In the genomic region with DNA sequence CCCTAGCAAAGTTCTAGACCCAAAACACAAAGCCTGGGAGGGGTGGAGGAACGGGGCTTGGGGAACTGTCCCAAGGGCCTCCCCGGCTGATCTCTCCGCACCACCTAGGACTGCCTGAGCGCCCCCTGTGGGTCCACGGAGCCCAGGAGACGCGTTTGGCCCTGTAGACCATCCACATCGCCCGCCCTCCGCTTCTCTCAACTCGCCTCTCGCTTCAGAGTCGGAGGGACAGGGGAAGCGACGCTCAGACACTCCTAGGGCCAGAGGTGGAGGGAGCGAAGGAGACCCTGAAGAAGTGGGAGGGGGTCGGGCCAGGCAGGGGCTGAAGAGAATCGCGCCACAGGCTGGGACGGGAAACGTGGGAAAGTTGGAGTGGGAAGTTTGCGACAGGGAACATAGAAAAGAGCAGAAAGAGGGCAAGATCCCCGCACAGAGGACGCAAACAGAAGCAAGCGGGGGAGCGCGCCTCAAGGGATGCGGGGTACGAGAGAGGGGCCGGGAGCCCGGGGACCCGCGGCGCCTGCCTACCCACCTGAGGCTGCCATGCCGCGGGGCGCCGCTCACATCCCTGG, we compare ENCODE assay signal across 8 cellular contexts. TPM values are rescaled to one million over a fixed set of nuclear protein-coding genes. Genes with fewer than 3 reads are reported as not detected.
A peak's percentile ranks its signal among the peaks of the same experiment; 100 is the strongest.
DNase-seq lines count a peak whose midpoint lies in the region; ATAC-seq and TF ChIP-seq lines count a peak whose summit lies in the region.

No MANE protein-coding gene starts in this region.

- no peak overlapping the region for H3K23ac ChIP-seq in trophoblast cell (ENCODE audit: low read length)

- no peaks in the 10 kb centered on the region for H3K9me3 Mint-ChIP-seq in activated T-cell treated with anti-CD3 and anti-CD28 coated beads, Interleukin-2, amount 50 U/mL, for 4 hours

- H3K4me3 ChIP-seq in trophoblast cell (ENCODE audit: low read depth, low read length) (peak overlapping the region; percentile 48), upper lobe of left lung (peak overlapping the region in 3 of 4 donors; percentile 65 to 83 (median 75))

- peak overlapping the region; percentile 81 for H3K4me2 ChIP-seq in trophoblast cell (ENCODE audit: low read length)

- H3K79me1 ChIP-seq in trophoblast cell (ENCODE audit: low read length): no peaks in the 10 kb centered on the region

- H3K36me3 ChIP-seq in trophoblast cell (ENCODE audit: control insufficient read depth in 1 of 2, insufficient read depth in 2 of 2, low read length in 2 of 2) (no peaks in the 10 kb centered on the region), upper lobe of left lung (no peaks in the 10 kb centered on the region)

- ATAC-seq in HG02623 (IDR thresholded peaks at IDR 0.05; ENCODE audit: unreplicated experiment): peak; percentile 52
- peak; percentile 50 to 56 for ATAC-seq in activated T-cell treated with anti-CD3 and anti-CD28 coated beads, Interleukin-2, amount 50 U/mL, for 4 hours
- ATAC-seq in upper lobe of left lung (ENCODE audit: low FRiP score in 2 of 2): peak; percentile 83 to 86

- no peaks in the 10 kb centered on the region for H3K27me3 Mint-ChIP-seq in activated T-cell treated with anti-CD3 and anti-CD28 coated beads, Interleukin-2, amount 50 U/mL, for 4 hours (ENCODE audit: low read depth)

- H3K27ac ChIP-seq in trophoblast cell (ENCODE audit: low read depth, low read length): no peak overlapping the region
- peak overlapping the region; percentile 59 to 91 (median 80) for H3K27ac ChIP-seq in upper lobe of left lung

- intact Hi-C loops in head of caudate nucleus (cut with DNase I): loop anchor here (10.0 kb wide), 1 partner anchor 75 kb away; no protein-coding TSS in a partner anchor

- WGBS in trophoblast cell (ENCODE audit: extremely low coverage, insufficient coverage, insufficient read length): no CpG with 5 or more reads among the region's 38 CpGs
- 2 to 11% methylated on average over 13 to 27 of the region's 38 CpGs for WGBS in upper lobe of left lung, 2 donors

- H2BK5ac ChIP-seq in trophoblast cell (ENCODE audit: low read depth, low read length, poor library complexity): no peak overlapping the region

- H3K4ac ChIP-seq in trophoblast cell (ENCODE audit: low read depth, low read length): no peak overlapping the region

- no peak overlapping the region for H2BK12ac ChIP-seq in trophoblast cell (ENCODE audit: low read length)

- TF ChIP-seq CTCF in GM12872 (IDR thresholded peaks at IDR 0.05; ENCODE audit: insufficient read depth, low read depth, low read length) (peak; percentile 87), upper lobe of left lung (IDR thresholded peaks at IDR 0.05) (peak in 5 of 6 experiments; percentile 25 to 43 (median 40))

- no peak overlapping the region for H2AFZ ChIP-seq in trophoblast cell (ENCODE audit: insufficient read depth, low read length, poor library complexity)

- H3K18ac ChIP-seq in trophoblast cell (ENCODE audit: low read length): no peak overlapping the region

- no peak for TF ChIP-seq POLR2A in upper lobe of left lung (IDR thresholded peaks at IDR 0.05)

- H4K12ac ChIP-seq in trophoblast cell (ENCODE audit: low read depth, low read length): no peak overlapping the region

- H3K9me3 ChIP-seq in trophoblast cell (ENCODE audit: insufficient read depth, low read depth, low read length): no peaks in the 10 kb centered on the region
- no peaks in the 10 kb centered on the region for H3K9me3 ChIP-seq in upper lobe of left lung

- H3K4me3 Mint-ChIP-seq in activated T-cell treated with anti-CD3 and anti-CD28 coated beads, Interleukin-2, amount 50 U/mL, for 4 hours: peak overlapping the region; percentile 96

- no peaks in the 10 kb centered on the region for H3K36me3 Mint-ChIP-seq in activated T-cell treated with anti-CD3 and anti-CD28 coated beads, Interleukin-2, amount 50 U/mL, for 4 hours (ENCODE audit: insufficient read depth)

- H4K91ac ChIP-seq in trophoblast cell (ENCODE audit: low read depth, low read length): no peak overlapping the region

- H3K14ac ChIP-seq in trophoblast cell (ENCODE audit: low read length): no peak overlapping the region

- H3K4me1 Mint-ChIP-seq in activated T-cell treated with anti-CD3 and anti-CD28 coated beads, Interleukin-2, amount 50 U/mL, for 4 hours (ENCODE audit: low read depth): peaks cover 34% of the 10 kb centered on the region

- no peak overlapping the region for H3K9ac ChIP-seq in trophoblast cell (ENCODE audit: low read length)

- H2AK5ac ChIP-seq in trophoblast cell (ENCODE audit: low read length): no peak overlapping the region

- H3K4me1 ChIP-seq in trophoblast cell (ENCODE audit: control insufficient read depth in 1 of 2, insufficient read depth in 2 of 2, low read length in 2 of 2): peaks cover 6 to 7% of the 10 kb centered on the region in 2 experiments
- peaks cover 5 to 34% (median 19%) of the 10 kb centered on the region in 4 donors for H3K4me1 ChIP-seq in upper lobe of left lung

- DNase-seq in NCI-H748 (lab: John Stamatoyannopoulos, UW; ENCODE audit: unreplicated experiment) (peak; percentile 74), head of caudate nucleus (peak in 33 of 42 donors; percentile 7 to 69 (median 47)), trophoblast cell (peak; percentile 52 to 68), upper lobe of left lung (peak; percentile 80 to 86), cerebellar cortex (ENCODE audit: low spot score) (no peak)
- DNase-seq in activated T-cell treated with anti-CD3 and anti-CD28 coated beads, Interleukin-2, amount 50 U/mL, for 4 hours: peak; percentile 53

- peaks cover 11% of the 10 kb centered on the region for H3K27me3 ChIP-seq in trophoblast cell (ENCODE audit: insufficient read depth, low read length)
- H3K27me3 ChIP-seq in upper lobe of left lung: no peaks in the 10 kb centered on the region

- no peak for TF ChIP-seq EP300 in upper lobe of left lung (IDR thresholded peaks at IDR 0.05)

- no peak overlapping the region for H4K8ac ChIP-seq in trophoblast cell (ENCODE audit: low read depth, low read length)

- H3K79me2 ChIP-seq in trophoblast cell (ENCODE audit: control insufficient read depth, insufficient read depth, low read length, poor library complexity): no peaks in the 10 kb centered on the region

- no peak overlapping the region for H2BK120ac ChIP-seq in trophoblast cell (ENCODE audit: insufficient read depth, low read length, poor library complexity)

RNA-seq across cellular contexts. Expression of a gene that starts 0.4 kb away (rescaled TPM):
- 1 to 10 TPM; 3.2 to 6.9 (median 5.7) TPM for total RNA-seq in activated T-cell treated with anti-CD3 and anti-CD28 coated beads, Interleukin-2, amount 50 U/mL, for 4 hours
- 0.75 and 1.3 TPM in 2 replicates for polyA plus RNA-seq in trophoblast cell (2013)
- total RNA-seq in upper lobe of left lung: 10 to 100 TPM; 22.0 to 64.8 (median 34.6) TPM
